Comparison of ENCODE assay signal across 16 cellular contexts in genomic region chr16:2289282-2289681, GRCh38. TPM values are rescaled to one million over a fixed set of nuclear protein-coding genes. Genes with fewer than 3 reads are reported as not detected.
A peak's percentile ranks its signal among the peaks of the same experiment; 100 is the strongest.
DNase-seq lines count a peak whose midpoint lies in the region; ATAC-seq and TF ChIP-seq lines count a peak whose summit lies in the region.
"Had no signal": no experiment of that assay in that cellular context is flagged by ENCODE, and none has a peak within 500 bp of the region (broad histone marks: within the 10 kb centered on the region; RNA-seq: fewer than 3 reads in every experiment).

No MANE protein-coding gene starts in this region.

- peaks cover 7% of the 10 kb centered on the region for H3K36me3 Mint-ChIP-seq in chondrocyte (ENCODE audit: low read depth)

- peak overlapping the region; percentile 0; the same call in 1 of the 2 replicates for H3K9ac ChIP-seq in BLaER1

- ATAC-seq in HG03457 (IDR thresholded peaks at IDR 0.05; ENCODE audit: unreplicated experiment) = no peak

- H3K27ac Mint-ChIP-seq in chondrocyte (ENCODE audit: unreplicated experiment) = no peak overlapping the region
- H3K27ac Mint-ChIP-seq: B cell, HFFc6 had no signal

- no peak overlapping the region for H2AFZ ChIP-seq in osteoblast (ENCODE audit: low read length)

- H3K36me3 ChIP-seq in BLaER1 (peaks cover 19% of the 10 kb centered on the region; the same call in 1 of the 2 replicates), osteoblast (ENCODE audit: insufficient read depth, low read length) (no peaks in the 10 kb centered on the region)

- no peaks in the 10 kb centered on the region for H3K9me3 Mint-ChIP-seq in chondrocyte (ENCODE audit: low read depth)
- H3K9me3 Mint-ChIP-seq: CD4-positive, alpha-beta memory T cell; HFFc6 had no signal

- H3K27ac ChIP-seq in BLaER1 (no peak overlapping the region), osteoblast (ENCODE audit: low read depth, low read length) (no peak overlapping the region)
- H3K27ac ChIP-seq: 22Rv1 had no signal

- DNase-seq in chondrocyte (ENCODE audit: low spot score) (peak; percentile 80), osteoblast (ENCODE audit: insufficient read length, low spot score, missing footprints) (peak; percentile 79), NCI-H526 (lab: John Stamatoyannopoulos, UW) (no peak)
- no peak for DNase-seq in stimulated activated CD8-positive, alpha-beta memory T cell treated with anti-CD3 and anti-CD28 coated beads, Interleukin-4, amount 100 ng/mL, for 48 hours
- DNase-seq: C1 segment of cervical spinal cord; Calu3; CD4-positive, alpha-beta memory T cell; COR-L47; DMS79 treated with DMSO at 0.1 percent for 48 hours; GOT3; HFFc6 had no signal

- no peaks in the 10 kb centered on the region for H3K9me3 ChIP-seq in BLaER1
- no peaks in the 10 kb centered on the region for H3K9me3 ChIP-seq in osteoblast (ENCODE audit: low read depth, low read length)
- H3K9me3 ChIP-seq: HAP-1 had no signal

- no peak overlapping the region for H3K4me3 Mint-ChIP-seq in chondrocyte (ENCODE audit: unreplicated experiment)
- H3K4me3 Mint-ChIP-seq: B cell; CD4-positive, alpha-beta memory T cell; HFFc6 had no signal

- H3K4me1 ChIP-seq in BLaER1 (peaks cover 22% of the 10 kb centered on the region), osteoblast (ENCODE audit: insufficient read depth, low read length) (no peaks in the 10 kb centered on the region)
- H3K4me1 ChIP-seq: HAP-1 had no signal

- H3K27me3 ChIP-seq in BLaER1 (no peaks in the 10 kb centered on the region), osteoblast (ENCODE audit: insufficient read depth, low read length) (no peaks in the 10 kb centered on the region)

- no peaks in the 10 kb centered on the region for H3K27me3 Mint-ChIP-seq in chondrocyte (ENCODE audit: low read depth)
- H3K27me3 Mint-ChIP-seq: B cell; CD4-positive, alpha-beta memory T cell had no signal

- TF ChIP-seq CTCF in chondrocyte (IDR thresholded peaks at IDR 0.05) (no peak), osteoblast (IDR thresholded peaks at IDR 0.05; ENCODE audit: extremely low read depth, low read depth, low read length) (no peak)

- H4K20me1 ChIP-seq in BLaER1 (no peaks in the 10 kb centered on the region), osteoblast (ENCODE audit: insufficient read depth, low read length) (no peaks in the 10 kb centered on the region)

- no peaks in the 10 kb centered on the region for H3K79me2 ChIP-seq in osteoblast (ENCODE audit: insufficient read depth, low read length)

- peak overlapping the region; percentile 48; the same call in 1 of the 2 replicates for H3K4me2 ChIP-seq in BLaER1
- no peak overlapping the region for H3K4me2 ChIP-seq in osteoblast (ENCODE audit: insufficient read depth, low read length)

- H3K4me3 ChIP-seq in BLaER1 (no peak overlapping the region), osteoblast (ENCODE audit: insufficient read depth, low read length) (no peak overlapping the region)
- H3K4me3 ChIP-seq: HAP-1 had no signal

- no peaks in the 10 kb centered on the region for H3K4me1 Mint-ChIP-seq in chondrocyte (ENCODE audit: low read depth)
- H3K4me1 Mint-ChIP-seq: B cell; CD4-positive, alpha-beta memory T cell had no signal

RNA-seq across cellular contexts. Expression of gene RNPS1, which starts 21.4 kb away (rescaled TPM):
- 109 to 122 TPM (median 111 TPM) in 3 replicates for total RNA-seq in chondrocyte
- 64.2 and 81.1 TPM in 2 replicates for total RNA-seq in osteoblast

RNA-seq across cellular contexts. Expression of gene ECI1, which starts 37.9 kb away (rescaled TPM):
- total RNA-seq in chondrocyte (25.5 to 45.4 TPM (median 44.5 TPM) in 3 replicates), osteoblast (42.3 and 44.5 TPM in 2 replicates)

RNA-seq across cellular contexts. Expression of gene ABCA3, which starts 51.2 kb away (rescaled TPM):
- 16.3 to 27.3 TPM (median 26.0 TPM) in 3 replicates for total RNA-seq in chondrocyte
- 0.88 and 1.4 TPM in 2 replicates for total RNA-seq in osteoblast

RNA-seq across cellular contexts. Expression of gene DNASE1L2, which starts 53.0 kb away (rescaled TPM):
- total RNA-seq in chondrocyte (0.97 to 1.6 TPM (median 1.2 TPM) in 3 replicates), osteoblast (0.72 and 0.88 TPM in 2 replicates)

Comparison
In these comparisons a context has a peak if more than half of its experiments do, and no peak if none do; other contexts are left out.
1. DNase-seq: peak in chondrocyte (single experiment) and osteoblast (single experiment); none in NCI-H526 (0 of 2) and stimulated activated CD8-positive, alpha-beta memory T cell treated with anti-CD3 and anti-CD28 coated beads, Interleukin-4, amount 100 ng/mL, for 48 hours (single experiment).